In genomic region chr10:102352066-102352715, GRCh38 we compare ENCODE assay signal across 8 cellular contexts. TPM values are rescaled to one million over a fixed set of nuclear protein-coding genes. Genes with fewer than 3 reads are reported as not detected.
A peak's percentile ranks its signal among the peaks of the same experiment; 100 is the strongest.
DNase-seq lines count a peak whose midpoint lies in the region; ATAC-seq and TF ChIP-seq lines count a peak whose summit lies in the region.

No MANE protein-coding gene starts in this region.

- peak; percentile 96 for TF ChIP-seq CTCF in HL-60 (IDR thresholded peaks at IDR 0.05; ENCODE audit: insufficient read depth, low read length)
- TF ChIP-seq CTCF in OCI-LY1 (IDR thresholded peaks at IDR 0.05; ENCODE audit: low read length) = peak; percentile 70
- peak; percentile 80 to 92 (median 84) for TF ChIP-seq CTCF in esophagus squamous epithelium (IDR thresholded peaks at IDR 0.05)
- TF ChIP-seq CTCF in neural cell (IDR thresholded peaks at IDR 0.05; ENCODE audit: poor library complexity, severe bottlenecking) = peak; percentile 91

- no peak for TF ChIP-seq POLR2A in esophagus squamous epithelium (IDR thresholded peaks at IDR 0.05)

- H3K4me1 ChIP-seq in CD4-positive, CD25-positive, alpha-beta regulatory T cell (ENCODE audit: control insufficient read depth, insufficient read depth, low read length, poor library complexity, severe bottlenecking) = no peaks in the 10 kb centered on the region
- no peaks in the 10 kb centered on the region for H3K4me1 ChIP-seq in OCI-LY1 (ENCODE audit: insufficient read depth, low read length, severe bottlenecking)
- no peaks in the 10 kb centered on the region for H3K4me1 ChIP-seq in esophagus squamous epithelium

- H3K4me1 Mint-ChIP-seq in CD4-positive, CD25-positive, alpha-beta regulatory T cell = no peaks in the 10 kb centered on the region

- no peak overlapping the region for H3K27ac ChIP-seq in CD4-positive, CD25-positive, alpha-beta regulatory T cell (ENCODE audit: insufficient read depth, low read length, poor library complexity, severe bottlenecking)
- H3K27ac ChIP-seq in HL-60 (replicated peaks) (no peak overlapping the region), OCI-LY1 (ENCODE audit: low read depth, low read length, poor library complexity, severe bottlenecking) (no peak overlapping the region), esophagus squamous epithelium (no peak overlapping the region), neural cell (ENCODE audit: low read length) (no peak overlapping the region)

- H3K79me2 ChIP-seq in OCI-LY1 (ENCODE audit: insufficient read depth, low read length) = no peaks in the 10 kb centered on the region
- H3K79me2 ChIP-seq in neural cell (replicated peaks; ENCODE audit: insufficient read depth, low read length) = no peaks in the 10 kb centered on the region

- H3K9me2 ChIP-seq in OCI-LY1 (ENCODE audit: low read depth, low read length) = no peaks in the 10 kb centered on the region
- no peaks in the 10 kb centered on the region for H3K9me2 ChIP-seq in neural cell (ENCODE audit: insufficient read depth, low read length)

- intact Hi-C loops in esophagus squamous epithelium (cut with DNase I) = loop anchor here (5.0 kb wide), 1 partner anchor 125 kb away; the partner anchor contains the start of gene ELOVL3

- no peaks in the 10 kb centered on the region for H3K27me3 ChIP-seq in CD4-positive, CD25-positive, alpha-beta regulatory T cell (ENCODE audit: control insufficient read depth, insufficient read depth, low read length)
- H3K27me3 ChIP-seq in HL-60 (ENCODE audit: insufficient read depth, poor library complexity, severe bottlenecking) = no peaks in the 10 kb centered on the region
- no peaks in the 10 kb centered on the region for H3K27me3 ChIP-seq in OCI-LY1 (ENCODE audit: insufficient read depth, low read length)
- H3K27me3 ChIP-seq in esophagus squamous epithelium = no peaks in the 10 kb centered on the region
- H3K27me3 ChIP-seq in neural cell (ENCODE audit: insufficient read depth, low read depth, low read length) = no peaks in the 10 kb centered on the region

- no peaks in the 10 kb centered on the region for H3K9me3 ChIP-seq in CD4-positive, CD25-positive, alpha-beta regulatory T cell (ENCODE audit: control insufficient read depth in 2 of 2, low read length in 2 of 2)
- no peaks in the 10 kb centered on the region for H3K9me3 ChIP-seq in OCI-LY1 (ENCODE audit: low read length)
- H3K9me3 ChIP-seq in esophagus squamous epithelium = no peaks in the 10 kb centered on the region
- H3K9me3 ChIP-seq in neural cell (ENCODE audit: low read length) = no peaks in the 10 kb centered on the region

- H3K4me2 ChIP-seq in OCI-LY1 (ENCODE audit: low read length) (no peak overlapping the region), neural cell (ENCODE audit: low read length) (no peak overlapping the region)

- 68 to 73% methylated on average over 4 to 6 of the region's 7 CpGs for whole genome bisulfite sequencing in esophagus squamous epithelium, 2 donors

- peak; percentile 77 for TF ChIP-seq RAD21 in neural cell (conservative IDR thresholded peaks at IDR 0.05)

- H3K9me3 Mint-ChIP-seq in CD4-positive, CD25-positive, alpha-beta regulatory T cell = no peaks in the 10 kb centered on the region

- DNase-seq in CD4-positive, CD25-positive, alpha-beta regulatory T cell = peak; percentile 57 to 74 (median 64)
- DNase-seq in HL-60 (ENCODE audit: low read depth in 1 of 2, low spot score in 1 of 2) (peak in 1 of 2 experiments; percentile 66), activated T-cell treated with anti-CD3 and anti-CD28 coated beads for 24 hours (ENCODE audit: low read depth) (peak; percentile 64), esophagus squamous epithelium (lab: John Stamatoyannopoulos, UW) (no peak)
- peak; percentile 82 for DNase-seq in stimulated activated naive CD8-positive, alpha-beta T cell treated with anti-CD3 and anti-CD28 coated beads, Interleukin-15, Interleukin-2, amounts not matched to agents 100 U/mL and 50 U/mL, for 24 hours

- H4K20me1 ChIP-seq in OCI-LY1 (ENCODE audit: insufficient read depth, low read length) (no peaks in the 10 kb centered on the region), neural cell (ENCODE audit: insufficient read depth) (no peaks in the 10 kb centered on the region)

- no peak overlapping the region for H2AFZ ChIP-seq in OCI-LY1 (ENCODE audit: low read length)
- H2AFZ ChIP-seq in neural cell (ENCODE audit: low read depth, low read length) = no peak overlapping the region

- H3F3A ChIP-seq in OCI-LY1 (ENCODE audit: insufficient read depth, low read length) = no peaks in the 10 kb centered on the region
- no peaks in the 10 kb centered on the region for H3F3A ChIP-seq in neural cell (ENCODE audit: insufficient read depth, low read length, poor library complexity, severe bottlenecking)

- H3K4me3 ChIP-seq in CD4-positive, CD25-positive, alpha-beta regulatory T cell (ENCODE audit: low read depth, low read length) = no peak overlapping the region
- H3K4me3 ChIP-seq in HL-60 (replicated peaks; ENCODE audit: insufficient read depth, low read length) (no peak overlapping the region), OCI-LY1 (ENCODE audit: low read depth, low read length, poor library complexity, severe bottlenecking) (no peak overlapping the region), esophagus squamous epithelium (no peak overlapping the region), neural cell (ENCODE audit: low read length) (no peak overlapping the region)

- H3K9ac ChIP-seq in OCI-LY1 (ENCODE audit: low read length) (no peak overlapping the region), neural cell (ENCODE audit: low read length) (no peak overlapping the region)

- peaks cover 62% of the 10 kb centered on the region for H3K36me3 ChIP-seq in CD4-positive, CD25-positive, alpha-beta regulatory T cell (ENCODE audit: control insufficient read depth, insufficient read depth, low read length)
- peaks cover 26% of the 10 kb centered on the region for H3K36me3 ChIP-seq in OCI-LY1 (ENCODE audit: insufficient read depth, low read length)
- H3K36me3 ChIP-seq in esophagus squamous epithelium = peaks cover 8 to 97% (median 10%) of the 10 kb centered on the region in 3 donors
- H3K36me3 ChIP-seq in neural cell (ENCODE audit: insufficient read depth, low read length) = no peaks in the 10 kb centered on the region

- H3K4me3 Mint-ChIP-seq in CD4-positive, CD25-positive, alpha-beta regulatory T cell = no peak overlapping the region

- H3K27me3 Mint-ChIP-seq in CD4-positive, CD25-positive, alpha-beta regulatory T cell = no peaks in the 10 kb centered on the region

- peak; percentile 58 to 68 for ATAC-seq in CD4-positive, CD25-positive, alpha-beta regulatory T cell (ENCODE audit: low read depth in 2 of 2)
- ATAC-seq in stimulated activated naive CD8-positive, alpha-beta T cell treated with anti-CD3 and anti-CD28 coated beads, Interleukin-15, Interleukin-2, amounts not matched to agents 100 U/mL and 50 U/mL, for 24 hours = peak; percentile 68
- no peak for ATAC-seq in GM18861 (IDR thresholded peaks at IDR 0.05; ENCODE audit: unreplicated experiment)

- H3K36me3 Mint-ChIP-seq in CD4-positive, CD25-positive, alpha-beta regulatory T cell = peaks cover 38% of the 10 kb centered on the region

- TF ChIP-seq EP300 in neural cell (conservative IDR thresholded peaks at IDR 0.05; ENCODE audit: poor library complexity, severe bottlenecking) = no peak

- no peak overlapping the region for H3K27ac Mint-ChIP-seq in CD4-positive, CD25-positive, alpha-beta regulatory T cell

TF ChIP-seq in neural cell, 6 proteins besides CTCF, POLR2A, EP300 and RAD21:
- TF ChIP-seq POLR2AphosphoS5 (IDR thresholded peaks at IDR 0.05) (no peak), EZH2 (IDR thresholded peaks at IDR 0.05; ENCODE audit: borderline replicate concordance, insufficient read depth, low read length, poor library complexity, severe bottlenecking) (no peak), MXI1 (conservative IDR thresholded peaks at IDR 0.05; ENCODE audit: poor library complexity, severe bottlenecking) (no peak), SMC3 (conservative IDR thresholded peaks at IDR 0.05; ENCODE audit: poor library complexity) (peak; percentile 90), TAF1 (IDR thresholded peaks at IDR 0.05; ENCODE audit: low read depth) (no peak)
TF ChIP-seq in neural cell: peak in this region for 1.

RNA-seq across cellular contexts. Expression of gene NFKB2, which starts 43.3 kb away (rescaled TPM):
- 385 TPM for total RNA-seq in CD4-positive, CD25-positive, alpha-beta regulatory T cell
- 1 to 10 TPM; 6.3 to 8.2 (median 6.7) TPM for polyA plus RNA-seq in CD4-positive, CD25-positive, alpha-beta regulatory T cell
- total RNA-seq in esophagus squamous epithelium = 10 to 100 TPM; 10.7 to 20.2 (median 15.6) TPM
- 0.30 and 0.34 TPM in 2 replicates for polyA plus RNA-seq in neural cell
- 0.24 and 0.46 TPM in 2 replicates for polyA minus RNA-seq in neural cell

Comparison
In these comparisons a context has a peak if more than half of its experiments do, and no peak if none do; other contexts are left out.
1. RNA of gene NFKB2, which starts 43.3 kb away (total RNA-seq): 385 TPM in CD4-positive, CD25-positive, alpha-beta regulatory T cell (single experiment); 10.7 to 20.2 TPM in esophagus squamous epithelium; every median in the first group is over 10 times any median in the second.
2. Peak in every context shown above with its lines, with median percentiles within 50 percentile points of each other: CTCF ChIP-seq.